ENCODE assay signal across 1 cellular context in the genomic region with DNA sequence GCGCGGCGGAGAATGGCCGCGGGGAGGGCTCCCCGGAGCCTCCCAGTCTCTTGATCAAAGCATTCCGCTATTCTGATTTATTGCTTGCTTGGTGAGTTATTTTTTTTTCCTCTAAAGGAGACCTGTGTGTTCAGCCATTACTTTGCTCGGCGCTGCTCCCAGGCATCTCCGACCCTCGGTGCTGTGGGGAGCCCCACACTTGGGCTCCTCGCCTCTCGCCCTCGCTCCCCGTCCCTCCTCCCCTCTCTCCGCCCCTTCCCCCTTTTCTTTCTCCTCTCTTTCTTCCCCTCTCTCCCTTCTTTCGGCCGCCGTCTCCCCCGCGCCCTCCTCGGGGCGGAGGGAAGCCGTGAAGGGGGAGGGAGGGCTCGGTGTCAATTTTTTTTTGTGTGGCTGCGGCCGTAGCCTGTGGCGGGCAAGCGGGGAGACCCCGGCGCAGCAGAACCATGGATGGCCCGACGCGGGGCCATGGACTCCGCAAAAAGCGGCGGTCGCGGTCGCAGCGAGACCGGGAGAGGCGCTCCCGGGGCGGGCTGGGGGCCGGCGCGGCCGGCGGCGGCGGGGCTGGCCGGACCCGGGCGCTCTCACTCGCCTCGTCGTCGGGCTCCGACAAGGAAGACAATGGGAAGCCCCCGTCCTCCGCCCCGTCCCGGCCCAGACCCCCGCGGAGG.
A peak's percentile ranks its signal among the peaks of the same experiment; 100 is the strongest.
TF ChIP-seq lines count a peak whose summit lies in the region.

No MANE protein-coding gene starts in this region.

TF ChIP-seq in HEK293, 187 proteins besides CTCF, POLR2A, EP300 and RAD21 (continued from another document):
- peak; percentile 65; the same call in 1 of the 2 replicates for TF ChIP-seq ZBTB10 (tag by site-specific recombination; IDR thresholded peaks at IDR 0.05)
- TF ChIP-seq ZNF843 (tag by site-specific recombination; IDR thresholded peaks at IDR 0.05): no peak
- TF ChIP-seq WT1 (tag by site-specific recombination; IDR thresholded peaks at IDR 0.05): peak; percentile 49; the same call in 1 of the 2 replicates
- TF ChIP-seq ZNF514 (tag by site-specific recombination; IDR thresholded peaks at IDR 0.05): no peak
- TF ChIP-seq KLF16 (tag by site-specific recombination; IDR thresholded peaks at IDR 0.05): peak; percentile 22; the same call in 1 of the 2 replicates
- no peak for TF ChIP-seq ZSCAN5A (tag by site-specific recombination; IDR thresholded peaks at IDR 0.05)
- TF ChIP-seq ZFP69B (tag by site-specific recombination; IDR thresholded peaks at IDR 0.05): no peak
- TF ChIP-seq ZNF211 (tag by site-specific recombination; IDR thresholded peaks at IDR 0.05; ENCODE audit: low read depth): no peak
- no peak for TF ChIP-seq ZNF529 (tag by site-specific recombination; IDR thresholded peaks at IDR 0.05; ENCODE audit: insufficient replicate concordance)
- no peak for TF ChIP-seq ZSCAN30 (tag by site-specific recombination; IDR thresholded peaks at IDR 0.05)
- TF ChIP-seq ZEB2 (tag by site-specific recombination; IDR thresholded peaks at IDR 0.05): no peak; the same call in 1 of the 2 replicates
- no peak for TF ChIP-seq GLI2 (tag by site-specific recombination; IDR thresholded peaks at IDR 0.05; ENCODE audit: borderline replicate concordance, low read depth)
- TF ChIP-seq ZNF560 (tag by site-specific recombination; IDR thresholded peaks at IDR 0.05; ENCODE audit: borderline replicate concordance): no peak
- peak; percentile 75; the same call in 1 of the 2 replicates for TF ChIP-seq TCF7L2 (IDR thresholded peaks at IDR 0.05; ENCODE audit: borderline replicate concordance, low read depth, low read length)
- TF ChIP-seq ZNF292 (tag by site-specific recombination; IDR thresholded peaks at IDR 0.05; ENCODE audit: borderline replicate concordance, low read depth): no peak
- no peak for TF ChIP-seq ZBTB17 (tag by site-specific recombination; IDR thresholded peaks at IDR 0.05)
- no peak for TF ChIP-seq ZNF174 (tag by site-specific recombination; IDR thresholded peaks at IDR 0.05)
- peak; percentile 57 for TF ChIP-seq ZNF335 (tag by site-specific recombination; conservative IDR thresholded peaks at IDR 0.05)
- TF ChIP-seq ZNF433 (tag by site-specific recombination; IDR thresholded peaks at IDR 0.05; ENCODE audit: low read depth): no peak
- TF ChIP-seq ZNF777 (tag by site-specific recombination; IDR thresholded peaks at IDR 0.05; ENCODE audit: borderline replicate concordance): no peak
- peak; percentile 54 for TF ChIP-seq ZNF366 (tag by site-specific recombination; conservative IDR thresholded peaks at IDR 0.05)
- peak; percentile 13; the same call in 1 of the 2 replicates for TF ChIP-seq ZBTB20 (tag by site-specific recombination; IDR thresholded peaks at IDR 0.05)
- TF ChIP-seq ZNF391 (tag by site-specific recombination; IDR thresholded peaks at IDR 0.05; ENCODE audit: borderline replicate concordance, low read depth): peak; percentile 30; the same call in 1 of the 2 replicates
- no peak for TF ChIP-seq HOXD13 (CRISPR knock-in tag; IDR thresholded peaks at IDR 0.05; ENCODE audit: borderline replicate concordance)
- TF ChIP-seq, protein P1, sequence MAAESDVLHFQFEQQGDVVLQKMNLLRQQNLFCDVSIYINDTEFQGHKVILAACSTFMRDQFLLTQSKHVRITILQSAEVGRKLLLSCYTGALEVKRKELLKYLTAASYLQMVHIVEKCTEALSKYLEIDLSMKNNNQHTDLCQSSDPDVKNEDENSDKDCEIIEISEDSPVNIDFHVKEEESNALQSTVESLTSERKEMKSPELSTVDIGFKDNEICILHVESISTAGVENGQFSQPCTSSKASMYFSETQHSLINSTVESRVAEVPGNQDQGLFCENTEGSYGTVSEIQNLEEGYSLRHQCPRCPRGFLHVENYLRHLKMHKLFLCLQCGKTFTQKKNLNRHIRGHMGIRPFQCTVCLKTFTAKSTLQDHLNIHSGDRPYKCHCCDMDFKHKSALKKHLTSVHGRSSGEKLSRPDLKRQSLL (tag by site-specific recombination; IDR thresholded peaks at IDR 0.05): no peak
- no peak for TF ChIP-seq ZNF10 (tag by site-specific recombination; IDR thresholded peaks at IDR 0.05)
